In genomic region chr10:79129361-79129997, GRCh38 we compare ENCODE assay signal across 9 cellular contexts.
DNase-seq lines count a peak whose midpoint lies in the region; ATAC-seq and TF ChIP-seq lines count a peak whose summit lies in the region.
"Had no signal": no experiment of that assay in that cellular context is flagged by ENCODE, and none has a peak within 500 bp of the region (broad histone marks: within the 10 kb centered on the region; RNA-seq: fewer than 3 reads in every experiment).

No MANE protein-coding gene starts in this region.

- H3K4me3 ChIP-seq in BJ (ENCODE audit: low read depth, low read length), result no peak overlapping the region

- H3K36me3 Mint-ChIP-seq in mesothelial cell of epicardium (peaks cover 19% of the 10 kb centered on the region), natural killer cell (no peaks in the 10 kb centered on the region)

- H3K27me3 Mint-ChIP-seq in mesothelial cell of epicardium (ENCODE audit: low read depth) (no peaks in the 10 kb centered on the region), natural killer cell (ENCODE audit: low read depth in 2 of 2) (no peaks in the 10 kb centered on the region)

- ATAC-seq in natural killer cell, result no peak

- H3K27ac Mint-ChIP-seq in mesothelial cell of epicardium (peak overlapping the region; percentile 47), natural killer cell (peak overlapping the region in 1 of 2 donors; percentile 48)

- intact Hi-C loops in natural killer cell (cut with micrococcal nuclease), result no loop called here

- DNase-seq in BJ (ENCODE audit: low read depth), result no peak
- DNase-seq in NCI-H1694 treated with DMSO at 0.1 percent for 48 hours (lab: John Stamatoyannopoulos, UW), result peak; percentile 46
- DNase-seq in ecto neural progenitor cell (ENCODE audit: low spot score), result peak; percentile 86
- DNase-seq in mesothelial cell of epicardium (ENCODE audit: low spot score in 2 of 2, unreplicated experiment in 2 of 2), result no peak
- DNase-seq in D341Med (ENCODE audit: low spot score), result no peak
- DNase-seq in natural killer cell, result no peak
- DNase-seq in stimulated activated CD8-positive, alpha-beta memory T cell treated with anti-CD3 and anti-CD28 coated beads, Interleukin-4, amount 100 ng/mL, for 48 hours, result no peak
- DNase-seq in anterior cingulate cortex (lab: John Stamatoyannopoulos, UW), result no peak
- DNase-seq: NCI-H2171 had no signal

- POLR2A ChIA-PET in BJ (lab: Charles Lee), result no interaction called here

- H3K4me1 Mint-ChIP-seq in mesothelial cell of epicardium (peaks cover 41% of the 10 kb centered on the region), natural killer cell (peaks cover 13 to 51% of the 10 kb centered on the region in 2 donors)

- no peak overlapping the region for H3K4me3 Mint-ChIP-seq in mesothelial cell of epicardium
- no peak overlapping the region for H3K4me3 Mint-ChIP-seq in natural killer cell

- H3K27me3 ChIP-seq in BJ (ENCODE audit: control insufficient read depth, insufficient read depth, low read length), result no peaks in the 10 kb centered on the region

- peaks cover 25% of the 10 kb centered on the region for H3K36me3 ChIP-seq in BJ (ENCODE audit: control insufficient read depth, insufficient read depth, low read length)

- peak; percentile 21; the same call in 1 of the 2 replicates for TF ChIP-seq CTCF in BJ (IDR thresholded peaks at IDR 0.05; ENCODE audit: insufficient read depth, low read depth, low read length)
- TF ChIP-seq CTCF in mesothelial cell of epicardium (IDR thresholded peaks at IDR 0.05; ENCODE audit: unreplicated experiment), result no peak
- no peak for TF ChIP-seq CTCF in natural killer cell (IDR thresholded peaks at IDR 0.05)

- CTCF ChIA-PET in BJ (lab: Yijun Ruan, JAX), result interaction anchor here (3.8 kb wide), 1 partner anchor 66 kb away, joined by 16 read pairs; no protein-coding TSS in a partner anchor

- H3K9me3 Mint-ChIP-seq in mesothelial cell of epicardium, result no peaks in the 10 kb centered on the region
- H3K9me3 Mint-ChIP-seq in natural killer cell, result no peaks in the 10 kb centered on the region

Comparison
In these comparisons a context has a peak if more than half of its experiments do, and no peak if none do; other contexts are left out.
1. DNase-seq: peak in NCI-H1694 treated with DMSO at 0.1 percent for 48 hours (single experiment) and ecto neural progenitor cell (single experiment); none in BJ (single experiment), mesothelial cell of epicardium (0 of 2), D341Med (single experiment), natural killer cell (single experiment), stimulated activated CD8-positive, alpha-beta memory T cell treated with anti-CD3 and anti-CD28 coated beads, Interleukin-4, amount 100 ng/mL, for 48 hours (single experiment) and anterior cingulate cortex (0 of 58).